In the genomic region with DNA sequence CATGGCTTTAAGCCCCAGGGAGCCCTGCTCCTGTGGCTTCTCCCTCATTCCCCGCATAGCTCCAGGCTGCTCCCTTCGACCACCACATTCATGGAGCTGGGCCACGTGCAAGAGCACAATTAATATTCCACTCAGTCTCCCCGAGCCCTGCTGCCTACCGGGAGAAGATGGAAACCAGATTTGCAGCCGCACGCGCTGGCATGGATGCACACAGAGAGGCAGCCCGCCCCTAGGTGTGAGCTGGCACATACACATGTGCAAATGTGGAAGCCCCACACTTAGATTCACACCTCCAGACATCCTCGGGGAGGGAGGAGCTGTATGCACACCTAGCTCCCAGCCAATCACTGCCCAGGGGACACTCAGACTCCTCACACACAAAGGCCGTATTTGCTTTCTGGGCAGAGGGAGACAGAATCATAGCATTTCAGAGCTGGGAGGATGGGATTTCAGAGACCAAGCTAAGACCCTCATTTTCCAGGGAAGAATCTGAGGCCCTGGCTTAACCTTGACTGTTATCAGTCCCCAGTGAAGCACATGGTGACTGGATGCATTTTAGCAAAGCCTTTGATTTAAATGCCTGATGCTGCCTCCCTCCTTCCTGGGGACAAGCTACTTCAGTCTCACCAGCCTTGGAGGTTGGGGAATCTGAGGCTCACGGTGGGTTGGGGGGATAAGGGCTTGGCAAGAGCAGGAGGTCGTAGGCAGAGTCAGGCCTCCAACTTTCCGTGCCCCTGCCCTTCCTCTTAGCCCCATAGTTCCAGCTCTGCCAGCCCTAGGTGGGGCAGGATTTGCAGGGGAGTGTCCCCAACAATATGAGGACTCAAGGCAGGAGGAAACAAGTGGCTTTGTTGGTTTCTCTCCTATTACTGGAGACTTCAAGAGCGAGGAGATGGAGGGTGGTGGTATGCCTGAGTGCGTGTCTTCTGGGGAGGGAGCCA, we compare ENCODE assay signal across 10 cellular contexts. TPM values are rescaled to one million over a fixed set of nuclear protein-coding genes. Genes with fewer than 3 reads are reported as not detected.
DNase-seq lines count a peak whose midpoint lies in the region; ATAC-seq and TF ChIP-seq lines count a peak whose summit lies in the region.
"Had no signal": no experiment of that assay in that cellular context is flagged by ENCODE, and none has a peak within 500 bp of the region (broad histone marks: within the 10 kb centered on the region; RNA-seq: fewer than 3 reads in every experiment).

No MANE protein-coding gene starts in this region.

- ATAC-seq in activated T-helper 17 cell treated with anti-CD3 and anti-CD28 coated beads, Interleukin-2, amount 50 U/mL, for 72 hours (replicated peaks): no peak
- no peak for ATAC-seq in left lung
- ATAC-seq: naive thymus-derived CD4-positive, alpha-beta T cell had no signal

- peaks cover 11% of the 10 kb centered on the region for H3K27me3 Mint-ChIP-seq in activated T-helper 17 cell treated with anti-CD3 and anti-CD28 coated beads, Interleukin-2, amount 50 U/mL, for 72 hours
- peaks cover 22% of the 10 kb centered on the region for H3K27me3 Mint-ChIP-seq in T-helper 2 cell treated with Interferon-gamma antibody and Interleukin-4, amounts not matched to agents 5 μg/mL and 100 μg/mL, for 36 hours (ENCODE audit: low read depth)

- no peak for TF ChIP-seq POLR2A in spleen (IDR thresholded peaks at IDR 0.05)

- DNase-seq in HEK293T (ENCODE audit: extremely low spot score) (no peak), left lung (no peak), spleen (peak; percentile 61), OCI-LY7 (ENCODE audit: low spot score) (no peak), NCI-H2081 treated with DMSO at 0.1 percent for 48 hours (lab: John Stamatoyannopoulos, UW) (no peak)
- no peak for DNase-seq in stimulated activated CD4-positive, alpha-beta T cell treated with anti-CD3 and anti-CD28 coated beads, Interleukin-4, amount 100 ng/mL, for 24 hours
- DNase-seq in T-helper 2 cell treated with Interferon-gamma antibody and Interleukin-4, amounts not matched to agents 5 μg/mL and 100 μg/mL, for 36 hours (ENCODE audit: low spot score): no peak
- DNase-seq: naive thymus-derived CD4-positive, alpha-beta T cell; NK-92 treated with Interleukin-12 subunit alpha and Interleukin-12 subunit beta, amount 100 ng/mL, for 24 hours had no signal

- H3K36me3 ChIP-seq in left lung (no peaks in the 10 kb centered on the region), spleen (no peaks in the 10 kb centered on the region), OCI-LY7 (ENCODE audit: insufficient read depth, low read length) (no peaks in the 10 kb centered on the region)

- no peaks in the 10 kb centered on the region for H3K79me2 ChIP-seq in OCI-LY7 (ENCODE audit: insufficient read depth, low read depth, low read length)

- H3K4me3 Mint-ChIP-seq in activated T-helper 17 cell treated with anti-CD3 and anti-CD28 coated beads, Interleukin-2, amount 50 U/mL, for 72 hours: no peak overlapping the region
- H3K4me3 Mint-ChIP-seq in T-helper 2 cell treated with Interferon-gamma antibody and Interleukin-4, amounts not matched to agents 5 μg/mL and 100 μg/mL, for 36 hours: no peak overlapping the region
- H3K4me3 Mint-ChIP-seq: naive thymus-derived CD4-positive, alpha-beta T cell had no signal

- CTCF ChIA-PET in HEK293T (lab: Yijun Ruan, JAX): interaction anchor here (0.6 to 1.4 kb wide), 3 partner anchors 25 to 57 kb away, joined by 3 to 5 read pairs (median 3); no protein-coding TSS in a partner anchor
- CTCF ChIA-PET in OCI-LY7 (lab: Charles Lee; ENCODE audit: unreplicated experiment): interaction anchor here (1.0 kb wide), 1 partner anchor 36 kb away, joined by 3 read pairs; no protein-coding TSS in a partner anchor

- no peak overlapping the region for H2AFZ ChIP-seq in OCI-LY7 (ENCODE audit: low read length)

- H3K27ac ChIP-seq in left lung: peak overlapping the region; percentile 62 to 80
- H3K27ac ChIP-seq in spleen: peak overlapping the region in 7 of 8 donors; percentile 35 to 63 (median 60)
- no peak overlapping the region for H3K27ac ChIP-seq in OCI-LY7 (ENCODE audit: low read depth, low read length, poor library complexity, severe bottlenecking)

- no peak for TF ChIP-seq CTCF in left lung (IDR thresholded peaks at IDR 0.05)
- TF ChIP-seq CTCF in spleen (IDR thresholded peaks at IDR 0.05 in 8 of 11, conservative IDR thresholded peaks at IDR 0.05 in 3 of 11): no peak
- TF ChIP-seq CTCF in OCI-LY7 (conservative IDR thresholded peaks at IDR 0.05; ENCODE audit: low read length): no peak

- 75 to 88% (median 84%) methylated on average over 15 to 16 of the region's 16 CpGs for WGBS in spleen, 5 donors

- H3K4me3 ChIP-seq in left lung (no peak overlapping the region), spleen (no peak overlapping the region), OCI-LY7 (ENCODE audit: low read depth, low read length, poor library complexity, severe bottlenecking) (no peak overlapping the region)

- peaks cover 5% of the 10 kb centered on the region for H3K4me1 Mint-ChIP-seq in activated T-helper 17 cell treated with anti-CD3 and anti-CD28 coated beads, Interleukin-2, amount 50 U/mL, for 72 hours
- H3K4me1 Mint-ChIP-seq in T-helper 2 cell treated with Interferon-gamma antibody and Interleukin-4, amounts not matched to agents 5 μg/mL and 100 μg/mL, for 36 hours (ENCODE audit: low read depth): peaks cover 4% of the 10 kb centered on the region

- intact Hi-C loops in left lung (cut with DNase I): no loop called here
- intact Hi-C loops in spleen (cut with DNase I; ENCODE audit: low total_unique reads): no loop called here
- intact Hi-C loops in OCI-LY7 (cut with micrococcal nuclease; ENCODE audit: unreplicated experiment): no loop called here

- no peaks in the 10 kb centered on the region for H4K20me1 ChIP-seq in OCI-LY7 (ENCODE audit: insufficient read depth, low read length)

- no peaks in the 10 kb centered on the region for H3K36me3 Mint-ChIP-seq in activated T-helper 17 cell treated with anti-CD3 and anti-CD28 coated beads, Interleukin-2, amount 50 U/mL, for 72 hours (ENCODE audit: low read depth)
- no peaks in the 10 kb centered on the region for H3K36me3 Mint-ChIP-seq in T-helper 2 cell treated with Interferon-gamma antibody and Interleukin-4, amounts not matched to agents 5 μg/mL and 100 μg/mL, for 36 hours (ENCODE audit: low read depth)

- H3K9me3 Mint-ChIP-seq in activated T-helper 17 cell treated with anti-CD3 and anti-CD28 coated beads, Interleukin-2, amount 50 U/mL, for 72 hours: no peaks in the 10 kb centered on the region
- H3K9me3 Mint-ChIP-seq in T-helper 2 cell treated with Interferon-gamma antibody and Interleukin-4, amounts not matched to agents 5 μg/mL and 100 μg/mL, for 36 hours: no peaks in the 10 kb centered on the region

- H3K27me3 ChIP-seq in left lung (peaks cover 0 to 20% of the 10 kb centered on the region in 2 donors), spleen (replicated peaks in 1 of 7) (peaks cover 0 to 30% (median 12%) of the 10 kb centered on the region in 7 donors)

- peak overlapping the region; percentile 40 for H3K27ac Mint-ChIP-seq in activated T-helper 17 cell treated with anti-CD3 and anti-CD28 coated beads, Interleukin-2, amount 50 U/mL, for 72 hours
- no peak overlapping the region for H3K27ac Mint-ChIP-seq in T-helper 2 cell treated with Interferon-gamma antibody and Interleukin-4, amounts not matched to agents 5 μg/mL and 100 μg/mL, for 36 hours

- no peaks in the 10 kb centered on the region for H3K9me3 ChIP-seq in left lung
- H3K9me3 ChIP-seq in spleen: no peaks in the 10 kb centered on the region
- H3K9me3 ChIP-seq in OCI-LY7 (ENCODE audit: low read length): no peaks in the 10 kb centered on the region

- no peaks in the 10 kb centered on the region for H3K9me2 ChIP-seq in OCI-LY7 (ENCODE audit: insufficient read depth, low read length)

- POLR2A ChIA-PET in HEK293T (lab: Yijun Ruan, JAX) (interaction anchor here (0.6 to 3.4 kb wide), 6 partner anchors 19 to 34 kb away, joined by 3 to 18 read pairs (median 4); no protein-coding TSS in a partner anchor), OCI-LY7 (lab: Charles Lee) (interaction anchor here (0.6 to 1.6 kb wide), 2 partner anchors 9 to 1021 kb away, joined by 3 to 4 read pairs; no protein-coding TSS in a partner anchor)

- BruUV-seq in OCI-LY7 (replicated peaks; lab: Mats Ljungman, UMichigan): no TSS peak

- no peak overlapping the region for H3K4me2 ChIP-seq in OCI-LY7 (ENCODE audit: low read length)

- peaks cover 21 to 27% of the 10 kb centered on the region in 2 donors for H3K4me1 ChIP-seq in left lung
- peaks cover 0 to 25% (median 7%) of the 10 kb centered on the region in 6 donors for H3K4me1 ChIP-seq in spleen
- no peaks in the 10 kb centered on the region for H3K4me1 ChIP-seq in OCI-LY7 (ENCODE audit: insufficient read depth, low read length, poor library complexity, severe bottlenecking)

TF ChIP-seq in HEK293T, 16 proteins besides CTCF, POLR2A, EP300 and RAD21:
- TF ChIP-seq L3MBTL2 (conservative IDR thresholded peaks at IDR 0.05) (peak; percentile 62), SP1 (IDR thresholded peaks at IDR 0.05) (no peak), FOXA1 (IDR thresholded peaks at IDR 0.05) (no peak)

RNA-seq across cellular contexts. Expression of a gene that starts 5.3 kb away (rescaled TPM):
- not detected for total RNA-seq in activated T-helper 17 cell treated with anti-CD3 and anti-CD28 coated beads, Interleukin-2, amount 50 U/mL, for 72 hours
- 10 to 100 TPM; 40.5 to 59.3 TPM for total RNA-seq in left lung
- 1 to 10 TPM; 2.0 to 8.9 (median 5.0) TPM for total RNA-seq in spleen
- polyA plus RNA-seq in spleen: 1 to 10 TPM in 2 of 3 donors, under 1 TPM in 1; 0.28 to 1.4 (median 1.1) TPM
- not detected in 2 replicates for total RNA-seq in OCI-LY7 (2014; rRNA removed; shearing (Covaris generic))
- total RNA-seq in OCI-LY7 (2022): 0.15 and 0.17 TPM in 2 replicates
- total RNA-seq: naive thymus-derived CD4-positive, alpha-beta T cell had no signal
- polyA plus RNA-seq: naive thymus-derived CD4-positive, alpha-beta T cell had no signal

Comparison
In these comparisons a context has a peak if more than half of its experiments do, and no peak if none do; other contexts are left out.
1. RNA of a gene that starts 5.3 kb away (total RNA-seq): 40.5 to 59.3 TPM in left lung; 2.0 to 8.9 TPM in spleen, not detected in activated T-helper 17 cell treated with anti-CD3 and anti-CD28 coated beads, Interleukin-2, amount 50 U/mL, for 72 hours and 0.15 to 0.17 TPM in OCI-LY7; every median in the first group is over 4 times any median in the second.